ENCODE assay signal across 17 cellular contexts in genomic region chr6:72365773-72366172, GRCh38.
DNase-seq lines count a peak whose midpoint lies in the region; ATAC-seq and TF ChIP-seq lines count a peak whose summit lies in the region.
"Had no signal": no experiment of that assay in that cellular context is flagged by ENCODE, and none has a peak within 500 bp of the region (broad histone marks: within the 10 kb centered on the region; RNA-seq: fewer than 3 reads in every experiment).

No MANE protein-coding gene starts in this region.

- H3K9me3 Mint-ChIP-seq in osteocyte (ENCODE audit: unreplicated experiment), result no peaks in the 10 kb centered on the region

- H3K27me3 Mint-ChIP-seq in osteocyte (ENCODE audit: unreplicated experiment), result no peaks in the 10 kb centered on the region

- peak overlapping the region; percentile 60 for H3K27ac Mint-ChIP-seq in osteocyte (ENCODE audit: unreplicated experiment)

- H3K36me3 Mint-ChIP-seq in osteocyte (ENCODE audit: unreplicated experiment), result no peaks in the 10 kb centered on the region
- H3K36me3 Mint-ChIP-seq: CD4-positive, CD25-positive, alpha-beta regulatory T cell had no signal

- TF ChIP-seq POLR2A in GM18505 (IDR thresholded peaks at IDR 0.05; ENCODE audit: borderline replicate concordance, extremely low read depth, insufficient read depth, insufficient read length), result no peak

- ATAC-seq in GM18505 (IDR thresholded peaks at IDR 0.05; ENCODE audit: unreplicated experiment), result peak; percentile 58
- peak; percentile 49 for ATAC-seq in GM19351 (IDR thresholded peaks at IDR 0.05; ENCODE audit: unreplicated experiment)
- ATAC-seq in HG02798 (IDR thresholded peaks at IDR 0.05; ENCODE audit: poor library complexity, unreplicated experiment), result peak; percentile 47
- no peak for ATAC-seq in HG03097 (IDR thresholded peaks at IDR 0.05; ENCODE audit: low FRiP score, unreplicated experiment)
- ATAC-seq: K562 had no signal

- H3K4me3 Mint-ChIP-seq in osteocyte (ENCODE audit: unreplicated experiment), result no peak overlapping the region
- H3K4me3 Mint-ChIP-seq: CD4-positive, CD25-positive, alpha-beta regulatory T cell had no signal

- DNase-seq in osteocyte (ENCODE audit: extremely low spot score, unreplicated experiment) (no peak), T-helper 2 cell (no peak), SKM-1 (lab: John Stamatoyannopoulos, UW; ENCODE audit: unreplicated experiment) (no peak)
- DNase-seq: BE2C; CD4-positive, CD25-positive, alpha-beta regulatory T cell; COR-L47; NCI-H1105; NCI-H1694 treated with DMSO at 0.1 percent for 48 hours; NCI-H510A; NCI-H748 treated with DMSO at 0.1 percent for 48 hours; NK-92 treated with Interleukin-12 subunit alpha and Interleukin-12 subunit beta, amount 100 ng/mL, for 24 hours; Peyer's patch had no signal

- H3K4me1 Mint-ChIP-seq in osteocyte (ENCODE audit: unreplicated experiment), result peaks cover 40% of the 10 kb centered on the region
- H3K4me1 Mint-ChIP-seq: CD4-positive, CD25-positive, alpha-beta regulatory T cell had no signal

- TF ChIP-seq CTCF in osteocyte (IDR thresholded peaks at IDR 0.05), result no peak
